ENCODE assay signal across 20 cellular contexts in genomic region chr2:39607538-39608211, GRCh38. TPM values are rescaled to one million over a fixed set of nuclear protein-coding genes. Genes with fewer than 3 reads are reported as not detected.
A peak's percentile ranks its signal among the peaks of the same experiment; 100 is the strongest.
DNase-seq lines count a peak whose midpoint lies in the region; ATAC-seq and TF ChIP-seq lines count a peak whose summit lies in the region.
"Had no signal": no experiment of that assay in that cellular context is flagged by ENCODE, and none has a peak within 500 bp of the region (broad histone marks: within the 10 kb centered on the region; RNA-seq: fewer than 3 reads in every experiment).

No MANE protein-coding gene starts in this region.

- H3K4me3 Mint-ChIP-seq in nephron, result no peak overlapping the region
- H3K4me3 Mint-ChIP-seq: HFFc6 had no signal

- intact Hi-C loops in left ventricle myocardium inferior (cut with micrococcal nuclease) (no loop called here), left ventricle myocardium superior (cut with micrococcal nuclease) (no loop called here)

- H3K27me3 ChIP-seq in left ventricle myocardium inferior (ENCODE audit: low read depth), result no peaks in the 10 kb centered on the region

- H3K36me3 Mint-ChIP-seq in nephron (ENCODE audit: low read depth), result no peaks in the 10 kb centered on the region

- H3K36me3 ChIP-seq in left ventricle myocardium inferior, result no peaks in the 10 kb centered on the region

- ATAC-seq in left ventricle myocardium superior (no peak), HG02938 (IDR thresholded peaks at IDR 0.05; ENCODE audit: unreplicated experiment) (no peak)
- ATAC-seq: Panc1 had no signal

- TF ChIP-seq CTCF in left ventricle myocardium inferior (IDR thresholded peaks at IDR 0.05; ENCODE audit: borderline replicate concordance) (no peak), nephron (IDR thresholded peaks at IDR 0.05; ENCODE audit: unreplicated experiment in 3 of 3) (no peak)

- DNase-seq in left ventricle myocardium inferior (no peak), left ventricle myocardium superior (no peak), cerebellar cortex (ENCODE audit: low spot score) (peak; percentile 77), NCI-H2081 treated with DMSO at 0.1 percent for 48 hours (lab: John Stamatoyannopoulos, UW) (no peak), AG08396 (ENCODE audit: low spot score) (no peak), NCI-H446 treated with DMSO at 0.1 percent for 48 hours (lab: John Stamatoyannopoulos, UW) (no peak)
- DNase-seq: AML-193, DMS79, GDM1, GM23248, HFFc6, NCI-H1092, NCI-H1694 treated with DMSO at 0.1 percent for 48 hours, NCI-H82, SHP77 had no signal

- peaks cover 31% of the 10 kb centered on the region for H3K4me1 ChIP-seq in left ventricle myocardium inferior

- no peaks in the 10 kb centered on the region for H3K9me3 ChIP-seq in left ventricle myocardium inferior (replicated peaks)

- H3K27me3 Mint-ChIP-seq in nephron (ENCODE audit: low read depth), result peaks cover 8% of the 10 kb centered on the region

- peaks cover 44% of the 10 kb centered on the region for H3K4me1 Mint-ChIP-seq in nephron

- no peak overlapping the region for H3K4me3 ChIP-seq in left ventricle myocardium inferior
- H3K4me3 ChIP-seq: GM23248 had no signal

- H3K27ac Mint-ChIP-seq in nephron, result peak overlapping the region in 2 of 3 experiments; percentile 93 to 94
- H3K27ac Mint-ChIP-seq: HFFc6 had no signal

- H3K27ac ChIP-seq in left ventricle myocardium inferior (replicated peaks), result peak overlapping the region; percentile 81
- H3K27ac ChIP-seq: GM23248, KMS-11 had no signal

- H3K9me3 Mint-ChIP-seq in nephron, result no peaks in the 10 kb centered on the region
- H3K9me3 Mint-ChIP-seq: HFFc6 had no signal

RNA-seq across cellular contexts. Expression of gene TMEM178A, which starts 58.0 kb away (rescaled TPM):
- total RNA-seq in left ventricle myocardium inferior (3.6 TPM), left ventricle myocardium superior (3.2 TPM)
- total RNA-seq: NCI-H460 had no signal
